In genomic region chr2:85418132-85419008, GRCh38 we compare ENCODE assay signal across 8 cellular contexts. TPM values are rescaled to one million over a fixed set of nuclear protein-coding genes. Genes with fewer than 3 reads are reported as not detected.
DNase-seq lines count a peak whose midpoint lies in the region; ATAC-seq lines count a peak whose summit lies in the region.

TSS of gene SH2D6 (plus strand) at chr2:85418714. CDS start at chr2:85429466, 10,752 bp downstream.

- peaks cover 0 to 32% (median 22%) of the 10 kb centered on the region in 4 donors for H3K4me1 Mint-ChIP-seq in CD4-positive, CD25-positive, alpha-beta regulatory T cell
- H3K4me1 Mint-ChIP-seq in memory B cell = peaks cover 16% of the 10 kb centered on the region

- peak; percentile 84 to 86 for ATAC-seq in CD4-positive, CD25-positive, alpha-beta regulatory T cell (ENCODE audit: low read depth in 2 of 2)
- ATAC-seq in GM19328 (IDR thresholded peaks at IDR 0.05; ENCODE audit: unreplicated experiment) (peak; percentile 79), HG03457 (IDR thresholded peaks at IDR 0.05; ENCODE audit: unreplicated experiment) (peak; percentile 69), memory B cell (ENCODE audit: low read depth) (peak; percentile 81)

- DNase-seq in CD4-positive, CD25-positive, alpha-beta regulatory T cell = peak; percentile 77 to 91 (median 83)
- DNase-seq in NCI-H82 (lab: John Stamatoyannopoulos, UW) (peak; percentile 96), memory B cell (ENCODE audit: low spot score in 2 of 2) (peak; percentile 79 to 92)
- DNase-seq in activated CD8-positive, alpha-beta memory T cell treated with anti-CD3 and anti-CD28 coated beads for 1 hour (ENCODE audit: extremely low read depth in 1 of 2, low read depth in 1 of 2) = peak; percentile 32 to 73
- DNase-seq in effector CD8-positive, alpha-beta T cell (lab: John Stamatoyannopoulos, UW) = peak; percentile 79
- DNase-seq in stimulated activated CD8-positive, alpha-beta memory T cell treated with anti-CD3 and anti-CD28 coated beads, Interleukin-12 subunit alpha, Interleukin-12 subunit beta, amount 100 ng/mL, for 1 hour (ENCODE audit: low read depth) = peak; percentile 63

- H3K36me3 ChIP-seq in CD4-positive, CD25-positive, alpha-beta regulatory T cell (ENCODE audit: control insufficient read depth, insufficient read depth, low read length) = no peaks in the 10 kb centered on the region

- peaks cover 4% of the 10 kb centered on the region for H3K27me3 Mint-ChIP-seq in CD4-positive, CD25-positive, alpha-beta regulatory T cell
- no peaks in the 10 kb centered on the region for H3K27me3 Mint-ChIP-seq in memory B cell

- peak within 1 kb of the TSS; percentile 91 to 100 (median 96) for H3K27ac Mint-ChIP-seq in CD4-positive, CD25-positive, alpha-beta regulatory T cell
- peak within 1 kb of the TSS; percentile 91 for H3K27ac Mint-ChIP-seq in memory B cell

- peaks cover 37% of the 10 kb centered on the region for H3K4me1 ChIP-seq in CD4-positive, CD25-positive, alpha-beta regulatory T cell (ENCODE audit: control insufficient read depth, insufficient read depth, low read length, poor library complexity, severe bottlenecking)

- H3K9me3 Mint-ChIP-seq in CD4-positive, CD25-positive, alpha-beta regulatory T cell = no peaks in the 10 kb centered on the region
- H3K9me3 Mint-ChIP-seq in memory B cell = no peaks in the 10 kb centered on the region

- peaks cover 2% of the 10 kb centered on the region for H3K27me3 ChIP-seq in CD4-positive, CD25-positive, alpha-beta regulatory T cell (ENCODE audit: control insufficient read depth, insufficient read depth, low read length)

- H3K4me3 Mint-ChIP-seq in CD4-positive, CD25-positive, alpha-beta regulatory T cell = peak within 1 kb of the TSS; percentile 93 to 100 (median 95)
- H3K4me3 Mint-ChIP-seq in memory B cell = peak within 1 kb of the TSS; percentile 97

- H3K9me3 ChIP-seq in CD4-positive, CD25-positive, alpha-beta regulatory T cell (ENCODE audit: control insufficient read depth in 2 of 2, low read length in 2 of 2) = no peaks in the 10 kb centered on the region

- H3K4me3 ChIP-seq in CD4-positive, CD25-positive, alpha-beta regulatory T cell (ENCODE audit: low read depth, low read length) = peak within 1 kb of the TSS; percentile 74

- no peaks in the 10 kb centered on the region for H3K36me3 Mint-ChIP-seq in CD4-positive, CD25-positive, alpha-beta regulatory T cell
- no peaks in the 10 kb centered on the region for H3K36me3 Mint-ChIP-seq in memory B cell

- peak within 1 kb of the TSS; percentile 86 for H3K27ac ChIP-seq in CD4-positive, CD25-positive, alpha-beta regulatory T cell (ENCODE audit: insufficient read depth, low read length, poor library complexity, severe bottlenecking)

RNA-seq across cellular contexts. Expression of gene SH2D6, which starts in this region (rescaled TPM):
- 0.25 TPM for total RNA-seq in CD4-positive, CD25-positive, alpha-beta regulatory T cell
- polyA plus RNA-seq in CD4-positive, CD25-positive, alpha-beta regulatory T cell = not detected

Comparison
In these comparisons a context has a peak if more than half of its experiments do, and no peak if none do; other contexts are left out.
1. Peak in every context shown above with its lines: DNase-seq, ATAC-seq, H3K4me3 ChIP-seq and H3K27ac ChIP-seq.
2. Peak in DNase-seq, ATAC-seq, H3K4me3 ChIP-seq and H3K27ac ChIP-seq in CD4-positive, CD25-positive, alpha-beta regulatory T cell; RNA of the gene not detected or under 1 TPM.